In genomic region chr12:108128221-108129016, GRCh38 we compare ENCODE assay signal across 12 cellular contexts. TPM values are rescaled to one million over a fixed set of nuclear protein-coding genes. Genes with fewer than 3 reads are reported as not detected.
DNase-seq lines count a peak whose midpoint lies in the region; ATAC-seq and TF ChIP-seq lines count a peak whose summit lies in the region.
"Had no signal": no experiment of that assay in that cellular context is flagged by ENCODE, and none has a peak within 500 bp of the region (broad histone marks: within the 10 kb centered on the region; RNA-seq: fewer than 3 reads in every experiment).

No MANE protein-coding gene starts in this region.

- H3K9ac ChIP-seq in smooth muscle cell (ENCODE audit: low read depth), result no peak overlapping the region

- TF ChIP-seq CTCF in Calu3 (IDR thresholded peaks at IDR 0.05; ENCODE audit: unreplicated experiment) (no peak), smooth muscle cell (IDR thresholded peaks at IDR 0.05; ENCODE audit: borderline replicate concordance, insufficient read depth, poor library complexity, severe bottlenecking) (no peak), mucosa of descending colon (IDR thresholded peaks at IDR 0.05) (no peak)

- H3K27me3 Mint-ChIP-seq in Calu3 (ENCODE audit: unreplicated experiment) (peaks cover 68% of the 10 kb centered on the region), immature natural killer cell (ENCODE audit: low read depth in 3 of 3) (peaks cover 10 to 30% (median 21%) of the 10 kb centered on the region in 3 donors)
- peaks cover 55% of the 10 kb centered on the region for H3K27me3 Mint-ChIP-seq in activated T-helper 17 cell treated with anti-CD3 and anti-CD28 coated beads, Interleukin-2, amount 50 U/mL, for 72 hours

- no peak for DNase-seq in Calu3
- no peak for DNase-seq in immature natural killer cell
- DNase-seq in smooth muscle cell (lab: John Stamatoyannopoulos, UW; ENCODE audit: unreplicated experiment), result no peak
- DNase-seq in mucosa of descending colon, result no peak
- DNase-seq in iPS-NIHi11 (ENCODE audit: low spot score), result no peak
- DNase-seq in MV-4-11 (lab: John Stamatoyannopoulos, UW), result no peak
- DNase-seq: activated CD8-positive, alpha-beta memory T cell treated with anti-CD3 and anti-CD28 coated beads, Interleukin-2, amount 50 U/mL, for 4 hours; PC-9 had no signal

- H3K4me1 Mint-ChIP-seq in Calu3 (ENCODE audit: low read depth, unreplicated experiment), result no peaks in the 10 kb centered on the region
- H3K4me1 Mint-ChIP-seq in activated T-helper 17 cell treated with anti-CD3 and anti-CD28 coated beads, Interleukin-2, amount 50 U/mL, for 72 hours, result no peaks in the 10 kb centered on the region
- peaks cover 9 to 12% of the 10 kb centered on the region in 2 donors for H3K4me1 Mint-ChIP-seq in immature natural killer cell

- CTCF ChIA-PET in Calu3 (lab: Charles Lee), result no interaction called here

- no peak overlapping the region for H3K27ac Mint-ChIP-seq in Calu3 (ENCODE audit: unreplicated experiment)
- H3K27ac Mint-ChIP-seq in activated T-helper 17 cell treated with anti-CD3 and anti-CD28 coated beads, Interleukin-2, amount 50 U/mL, for 72 hours, result no peak overlapping the region
- H3K27ac Mint-ChIP-seq in immature natural killer cell, result no peak overlapping the region

- H3K9me3 Mint-ChIP-seq in Calu3 (ENCODE audit: low read depth, unreplicated experiment), result no peaks in the 10 kb centered on the region
- H3K9me3 Mint-ChIP-seq in activated T-helper 17 cell treated with anti-CD3 and anti-CD28 coated beads, Interleukin-2, amount 50 U/mL, for 72 hours, result peaks cover 3% of the 10 kb centered on the region
- no peaks in the 10 kb centered on the region for H3K9me3 Mint-ChIP-seq in immature natural killer cell

- H3K4me3 Mint-ChIP-seq in Calu3 (ENCODE audit: low read depth, unreplicated experiment) (peak overlapping the region; percentile 75), immature natural killer cell (peak overlapping the region in 4 of 5 donors; percentile 46 to 69 (median 49))
- H3K4me3 Mint-ChIP-seq in activated T-helper 17 cell treated with anti-CD3 and anti-CD28 coated beads, Interleukin-2, amount 50 U/mL, for 72 hours, result peak overlapping the region; percentile 40

- H3K79me2 ChIP-seq in smooth muscle cell (ENCODE audit: low read depth), result no peaks in the 10 kb centered on the region

- ATAC-seq in activated T-helper 17 cell treated with anti-CD3 and anti-CD28 coated beads, Interleukin-2, amount 50 U/mL, for 72 hours (replicated peaks), result no peak
- ATAC-seq in mucosa of descending colon, result no peak
- ATAC-seq in GM18870 (IDR thresholded peaks at IDR 0.05; ENCODE audit: unreplicated experiment), result no peak

- intact Hi-C loops in Calu3 (cut with micrococcal nuclease; ENCODE audit: unreplicated experiment), result no loop called here
- intact Hi-C loops in mucosa of descending colon (cut with DNase I, micrococcal nuclease), result no loop called here

- H3K36me3 Mint-ChIP-seq in Calu3 (ENCODE audit: insufficient read depth, unreplicated experiment), result no peaks in the 10 kb centered on the region
- no peaks in the 10 kb centered on the region for H3K36me3 Mint-ChIP-seq in activated T-helper 17 cell treated with anti-CD3 and anti-CD28 coated beads, Interleukin-2, amount 50 U/mL, for 72 hours (ENCODE audit: low read depth)
- H3K36me3 Mint-ChIP-seq in immature natural killer cell, result no peaks in the 10 kb centered on the region

- H3K9me3 ChIP-seq in smooth muscle cell (replicated peaks; ENCODE audit: low read depth) (no peaks in the 10 kb centered on the region), mucosa of descending colon (no peaks in the 10 kb centered on the region)

- no peaks in the 10 kb centered on the region for H4K20me1 ChIP-seq in smooth muscle cell (ENCODE audit: low read depth)

- H2AFZ ChIP-seq in smooth muscle cell (ENCODE audit: low read depth), result no peak overlapping the region
- H2AFZ ChIP-seq: PC-9 had no signal

- no TSS peak for BruUV-seq in Calu3 (replicated peaks; lab: Mats Ljungman, UMichigan)

- peak overlapping the region; percentile 53 for H3K4me3 ChIP-seq in smooth muscle cell
- no peak overlapping the region for H3K4me3 ChIP-seq in mucosa of descending colon
- H3K4me3 ChIP-seq: GM12878, PC-9 had no signal

- no peak overlapping the region for H3K27ac ChIP-seq in smooth muscle cell (ENCODE audit: low read depth)
- H3K27ac ChIP-seq: PC-9 had no signal

- peaks cover 43% of the 10 kb centered on the region for H3K27me3 ChIP-seq in smooth muscle cell (ENCODE audit: low read depth)

- H3K4me1 ChIP-seq in smooth muscle cell (ENCODE audit: low read depth) (no peaks in the 10 kb centered on the region), mucosa of descending colon (ENCODE audit: low read depth) (peaks cover 4% of the 10 kb centered on the region)

- 85% methylated on average over 10 of the region's 10 CpGs for WGBS in smooth muscle cell (ENCODE audit: low lambda C conversion rate)

- H3K36me3 ChIP-seq in smooth muscle cell (ENCODE audit: low read depth) (no peaks in the 10 kb centered on the region), mucosa of descending colon (ENCODE audit: low read depth) (no peaks in the 10 kb centered on the region)

- no peaks in the 10 kb centered on the region for H3F3A ChIP-seq in smooth muscle cell (ENCODE audit: low read depth)

- H3K4me2 ChIP-seq in smooth muscle cell, result peak overlapping the region; percentile 93
- H3K4me2 ChIP-seq: PC-9 had no signal

RNA-seq across cellular contexts. Expression of gene WSCD2, which starts 0.7 kb away (rescaled TPM):
- not detected in 2 replicates for total RNA-seq in Calu3 (2022)
- total RNA-seq in activated T-helper 17 cell treated with anti-CD3 and anti-CD28 coated beads, Interleukin-2, amount 50 U/mL, for 72 hours, result not detected
- polyA plus RNA-seq in immature natural killer cell, result not detected
- 0.13 TPM in 1 of 2 replicates, not detected in the other for total RNA-seq in smooth muscle cell
- polyA plus RNA-seq in smooth muscle cell, result 0.13 and 0.47 TPM in 2 replicates
- total RNA-seq in mucosa of descending colon, result 1 to 10 TPM in 1 of 3 donors, under 1 TPM in 2; 0.53 to 2.0 (median 0.72) TPM
- total RNA-seq: bronchial epithelial cell, GM12878, PC-9 had no signal
